ENCODE assay signal across 1 cellular context in genomic region chr10:70347321-70347720, GRCh38.
TF ChIP-seq lines count a peak whose summit lies in the region.

No MANE protein-coding gene starts in this region.

TF ChIP-seq in IMR-90, 13 proteins besides CTCF, POLR2A, EP300 and RAD21 (continued from another document):
- TF ChIP-seq NFE2L2 (IDR thresholded peaks at IDR 0.05; ENCODE audit: low read depth, low read length) (no peak), MAFK (IDR thresholded peaks at IDR 0.05; ENCODE audit: low read depth, low read length) (no peak), SMC3 (IDR thresholded peaks at IDR 0.05; ENCODE audit: low read depth, low read length) (no peak), MXI1 (IDR thresholded peaks at IDR 0.05; ENCODE audit: borderline replicate concordance, low read depth, low read length) (no peak), FOS (IDR thresholded peaks at IDR 0.05; ENCODE audit: low read depth, low read length) (no peak), CEBPB (IDR thresholded peaks at IDR 0.05; ENCODE audit: low read depth, low read length) (no peak), ELK1 (IDR thresholded peaks at IDR 0.05; ENCODE audit: borderline replicate concordance, low read depth, low read length) (no peak), USF2 (IDR thresholded peaks at IDR 0.05; ENCODE audit: low read depth, low read length) (no peak), CHD1 (IDR thresholded peaks at IDR 0.05; ENCODE audit: low read depth, low read length) (no peak), BHLHE40 (IDR thresholded peaks at IDR 0.05; ENCODE audit: low read depth, low read length) (no peak), RCOR1 (IDR thresholded peaks at IDR 0.05; ENCODE audit: insufficient replicate concordance, low read length) (no peak), MAZ (IDR thresholded peaks at IDR 0.05; ENCODE audit: borderline replicate concordance, low read depth, low read length) (no peak)
